Comparison of ENCODE assay signal across 8 cellular contexts in genomic region chr14:93977790-93978581, GRCh38. TPM values are rescaled to one million over a fixed set of nuclear protein-coding genes. Genes with fewer than 3 reads are reported as not detected.
DNase-seq lines count a peak whose midpoint lies in the region; ATAC-seq lines count a peak whose summit lies in the region.
"Had no signal": no experiment of that assay in that cellular context is flagged by ENCODE, and none has a peak within 500 bp of the region (broad histone marks: within the 10 kb centered on the region; RNA-seq: fewer than 3 reads in every experiment).

No MANE protein-coding gene starts in this region.

- H3K36me3 ChIP-seq in skeletal muscle tissue (ENCODE audit: control insufficient read depth in 3 of 3, insufficient read depth in 3 of 3, low read length in 3 of 3) = peaks cover 0 to 23% (median 0%) of the 10 kb centered on the region in 3 donors

- peaks cover 31% of the 10 kb centered on the region for H3K27me3 Mint-ChIP-seq in IgD-negative memory B cell

- H3K4me3 ChIP-seq in skeletal muscle tissue (ENCODE audit: low read length in 3 of 3) = peak overlapping the region in 2 of 3 donors; percentile 45 to 87

- peaks cover 0 to 7% (median 0%) of the 10 kb centered on the region in 3 donors for H3K9me3 Mint-ChIP-seq in IgD-negative memory B cell

- peak overlapping the region in 2 of 3 donors; percentile 76 to 93 for H3K27ac Mint-ChIP-seq in IgD-negative memory B cell

- peaks cover 17 to 25% (median 22%) of the 10 kb centered on the region in 3 donors for H3K4me1 Mint-ChIP-seq in IgD-negative memory B cell

- H3K36me3 Mint-ChIP-seq in IgD-negative memory B cell = peaks cover 4% of the 10 kb centered on the region

- peak overlapping the region in 3 of 4 donors; percentile 38 to 68 (median 50) for H3K4me3 Mint-ChIP-seq in IgD-negative memory B cell

- H3K9ac ChIP-seq in skeletal muscle tissue (ENCODE audit: low read depth in 1 of 3, low read length in 3 of 3) = peak overlapping the region; percentile 36 to 100 (median 85)

- no peaks in the 10 kb centered on the region for H3K9me3 ChIP-seq in skeletal muscle tissue (ENCODE audit: control insufficient read depth in 3 of 3, low read length in 3 of 3)

- H3K27ac ChIP-seq in skeletal muscle tissue (ENCODE audit: low read depth, low read length) = peak overlapping the region; percentile 99

- H3K4me1 ChIP-seq in skeletal muscle tissue (ENCODE audit: control insufficient read depth in 3 of 3, insufficient read depth in 3 of 3, low read length in 3 of 3) = peaks cover 69 to 95% (median 75%) of the 10 kb centered on the region in 3 donors

- H3K27me3 ChIP-seq in skeletal muscle tissue (ENCODE audit: control insufficient read depth in 3 of 3, insufficient read depth in 3 of 3, low read length in 3 of 3) = no peaks in the 10 kb centered on the region

- peak; percentile 79 to 83 for DNase-seq in activated T-cell treated with anti-CD3 and anti-CD28 coated beads, Interleukin-2, amount 50 U/mL, for 48 hours
- DNase-seq in DMS114 treated with DMSO at 0.1 percent for 48 hours (lab: John Stamatoyannopoulos, UW; ENCODE audit: unreplicated experiment) = no peak
- no peak for DNase-seq in GF-D8 (lab: John Stamatoyannopoulos, UW)
- no peak for DNase-seq in GDM1 (lab: John Stamatoyannopoulos, UW)

- peak; percentile 63 for ATAC-seq in GM21423 (IDR thresholded peaks at IDR 0.05; ENCODE audit: unreplicated experiment)

RNA-seq across cellular contexts. Expression of gene ASB2, which starts 1.6 kb away (rescaled TPM):
- polyA plus RNA-seq in IgD-negative memory B cell = 3.8 TPM
- 16.2 TPM for total RNA-seq in skeletal muscle tissue

RNA-seq across cellular contexts. Expression of gene CCDC197, which starts 19.1 kb away (rescaled TPM):
- polyA plus RNA-seq in IgD-negative memory B cell = not detected
- not detected for total RNA-seq in skeletal muscle tissue
- total RNA-seq: T-helper 1 cell treated with Interleukin-12 subunit alpha and Interleukin-12 subunit beta and Interleukin-4 antibody, amounts not matched to agents 30 ng/mL and 1 ng/mL, for 36 hours had no signal

RNA-seq across cellular contexts. Expression of gene OTUB2, which starts 48.2 kb away (rescaled TPM):
- polyA plus RNA-seq in IgD-negative memory B cell = 0.19 TPM
- 1.0 TPM for total RNA-seq in skeletal muscle tissue

RNA-seq across cellular contexts. Expression of gene FAM181A, which starts 50.8 kb away (rescaled TPM):
- not detected for polyA plus RNA-seq in IgD-negative memory B cell
- total RNA-seq in skeletal muscle tissue = not detected
- total RNA-seq: T-helper 1 cell treated with Interleukin-12 subunit alpha and Interleukin-12 subunit beta and Interleukin-4 antibody, amounts not matched to agents 30 ng/mL and 1 ng/mL, for 36 hours had no signal

Comparison
In these comparisons a context has a peak if more than half of its experiments do, and no peak if none do; other contexts are left out.
1. DNase-seq: peak in activated T-cell treated with anti-CD3 and anti-CD28 coated beads, Interleukin-2, amount 50 U/mL, for 48 hours (2 of 2); none in DMS114 treated with DMSO at 0.1 percent for 48 hours (single experiment), GF-D8 (single experiment) and GDM1 (single experiment).